In genomic region chr6:298233-299049, GRCh38 we compare ENCODE assay signal across 13 cellular contexts. TPM values are rescaled to one million over a fixed set of nuclear protein-coding genes. Genes with fewer than 3 reads are reported as not detected.
A peak's percentile ranks its signal among the peaks of the same experiment; 100 is the strongest.
DNase-seq lines count a peak whose midpoint lies in the region; ATAC-seq and TF ChIP-seq lines count a peak whose summit lies in the region.
"Had no signal": no experiment of that assay in that cellular context is flagged by ENCODE, and none has a peak within 500 bp of the region (broad histone marks: within the 10 kb centered on the region; RNA-seq: fewer than 3 reads in every experiment).

No MANE protein-coding gene starts in this region.

- H3K4me1 Mint-ChIP-seq in stimulated activated memory B cell treated with anti-CD40 and anti-IgM and Interleukin-4, amounts not matched to agents 10 μg/mL and 1 μg/mL and 100 μg/mL, for 72 hours, result peaks cover 16% of the 10 kb centered on the region
- peaks cover 3% of the 10 kb centered on the region for H3K4me1 Mint-ChIP-seq in chondrocyte (ENCODE audit: low read depth)
- no peaks in the 10 kb centered on the region for H3K4me1 Mint-ChIP-seq in Calu3 (ENCODE audit: low read depth, unreplicated experiment)

- intact Hi-C loops in right cardiac atrium (cut with DNase I), result no loop called here
- intact Hi-C loops in Calu3 (cut with micrococcal nuclease; ENCODE audit: unreplicated experiment), result no loop called here

- no peak overlapping the region for H3K9ac ChIP-seq in KMS-11

- H4K20me1 ChIP-seq in KMS-11 (ENCODE audit: insufficient read depth), result no peaks in the 10 kb centered on the region

- H3K27me3 ChIP-seq in KMS-11 (ENCODE audit: insufficient read depth, low read depth) (no peaks in the 10 kb centered on the region), right cardiac atrium (ENCODE audit: control insufficient read depth, insufficient read depth) (no peaks in the 10 kb centered on the region)

- no peak overlapping the region for H3K4me3 Mint-ChIP-seq in stimulated activated memory B cell treated with anti-CD40 and anti-IgM and Interleukin-4, amounts not matched to agents 10 μg/mL and 1 μg/mL and 100 μg/mL, for 72 hours
- H3K4me3 Mint-ChIP-seq in chondrocyte (ENCODE audit: unreplicated experiment) (no peak overlapping the region), Calu3 (ENCODE audit: low read depth, unreplicated experiment) (no peak overlapping the region)
- H3K4me3 Mint-ChIP-seq: activated CD4-positive, alpha-beta T cell treated with anti-CD3 and anti-CD28 coated beads, Interleukin-2, amount 10 ng/mL, durations not matched to agents 7 days and 5 days had no signal

- H3K9me3 ChIP-seq in right cardiac atrium (ENCODE audit: control insufficient read depth, low read length), result no peaks in the 10 kb centered on the region

- no peaks in the 10 kb centered on the region for H3K27me3 Mint-ChIP-seq in stimulated activated memory B cell treated with anti-CD40 and anti-IgM and Interleukin-4, amounts not matched to agents 10 μg/mL and 1 μg/mL and 100 μg/mL, for 72 hours
- H3K27me3 Mint-ChIP-seq in chondrocyte (ENCODE audit: low read depth), result no peaks in the 10 kb centered on the region
- H3K27me3 Mint-ChIP-seq in Calu3 (ENCODE audit: unreplicated experiment), result no peaks in the 10 kb centered on the region
- H3K27me3 Mint-ChIP-seq: activated CD4-positive, alpha-beta T cell treated with anti-CD3 and anti-CD28 coated beads, Interleukin-2, amount 10 ng/mL, durations not matched to agents 7 days and 5 days had no signal

- H3K4me3 ChIP-seq in KMS-11 (IDR thresholded peaks at IDR 0.05; ENCODE audit: insufficient read depth, low read depth, low read length) (no peak overlapping the region), right cardiac atrium (ENCODE audit: low read length) (no peak overlapping the region)

- peak overlapping the region; percentile 88; the same call in 1 of the 2 replicates for H3K27ac ChIP-seq in KMS-11
- H3K27ac ChIP-seq in right cardiac atrium (ENCODE audit: low read length), result no peak overlapping the region

- peaks cover 8% of the 10 kb centered on the region for H3K36me3 Mint-ChIP-seq in stimulated activated memory B cell treated with anti-CD40 and anti-IgM and Interleukin-4, amounts not matched to agents 10 μg/mL and 1 μg/mL and 100 μg/mL, for 72 hours
- no peaks in the 10 kb centered on the region for H3K36me3 Mint-ChIP-seq in chondrocyte (ENCODE audit: low read depth)
- H3K36me3 Mint-ChIP-seq in Calu3 (ENCODE audit: insufficient read depth, unreplicated experiment), result peaks cover under 1% of the 10 kb centered on the region

- CTCF ChIA-PET in Calu3 (lab: Charles Lee), result no interaction called here

- H3K79me2 ChIP-seq in KMS-11 (ENCODE audit: insufficient read depth, low read depth), result peaks cover 100% of the 10 kb centered on the region

- H2AFZ ChIP-seq in KMS-11 (ENCODE audit: low read depth), result no peak overlapping the region

- WGBS in right cardiac atrium, result 60% methylated on average over 11 of the region's 11 CpGs

- ATAC-seq in GM21360 (IDR thresholded peaks at IDR 0.05; ENCODE audit: unreplicated experiment) (peak; percentile 31), right cardiac atrium (peak; percentile 17 to 39), HG03095 (IDR thresholded peaks at IDR 0.05; ENCODE audit: unreplicated experiment) (no peak)
- peak; percentile 70 for ATAC-seq in stimulated activated memory B cell treated with anti-CD40 and anti-IgM and Interleukin-4, amounts not matched to agents 10 μg/mL and 1 μg/mL and 100 μg/mL, for 72 hours
- ATAC-seq: SK-N-SH treated with all-trans-retinoic acid at 6 μM for 48 hours had no signal

- H3K4me1 ChIP-seq in KMS-11 (ENCODE audit: low read depth, poor library complexity, severe bottlenecking), result peaks cover 93% of the 10 kb centered on the region
- peaks cover 8% of the 10 kb centered on the region for H3K4me1 ChIP-seq in right cardiac atrium (ENCODE audit: control insufficient read depth, insufficient read depth, low read length)

- H3K27ac Mint-ChIP-seq in stimulated activated memory B cell treated with anti-CD40 and anti-IgM and Interleukin-4, amounts not matched to agents 10 μg/mL and 1 μg/mL and 100 μg/mL, for 72 hours, result no peak overlapping the region
- H3K27ac Mint-ChIP-seq in chondrocyte (ENCODE audit: unreplicated experiment) (no peak overlapping the region), Calu3 (ENCODE audit: unreplicated experiment) (no peak overlapping the region)
- H3K27ac Mint-ChIP-seq: activated CD4-positive, alpha-beta T cell treated with anti-CD3 and anti-CD28 coated beads, Interleukin-2, amount 10 ng/mL, durations not matched to agents 7 days and 5 days; activated naive CD4-positive, alpha-beta T cell treated with anti-CD3 and anti-CD28 coated beads, Interleukin-2, amount 50 U/mL, for 72 hours had no signal

- TF ChIP-seq CTCF in KMS-11 (conservative IDR thresholded peaks at IDR 0.05; ENCODE audit: low read depth, low read length), result no peak
- no peak for TF ChIP-seq CTCF in chondrocyte (IDR thresholded peaks at IDR 0.05)
- TF ChIP-seq CTCF in Calu3 (IDR thresholded peaks at IDR 0.05; ENCODE audit: unreplicated experiment), result no peak

- H3K4me2 ChIP-seq in KMS-11, result peak overlapping the region; percentile 100; the same call in 1 of the 2 replicates

- BruUV-seq in Calu3 (replicated peaks; lab: Mats Ljungman, UMichigan), result no TSS peak

- no peaks in the 10 kb centered on the region for H3K36me3 ChIP-seq in KMS-11 (ENCODE audit: insufficient read depth)

- H3K9me3 Mint-ChIP-seq in stimulated activated memory B cell treated with anti-CD40 and anti-IgM and Interleukin-4, amounts not matched to agents 10 μg/mL and 1 μg/mL and 100 μg/mL, for 72 hours, result no peaks in the 10 kb centered on the region
- H3K9me3 Mint-ChIP-seq in chondrocyte (ENCODE audit: low read depth) (no peaks in the 10 kb centered on the region), Calu3 (ENCODE audit: low read depth, unreplicated experiment) (no peaks in the 10 kb centered on the region)
- H3K9me3 Mint-ChIP-seq: activated CD4-positive, alpha-beta T cell treated with anti-CD3 and anti-CD28 coated beads, Interleukin-2, amount 10 ng/mL, durations not matched to agents 7 days and 5 days; activated naive CD4-positive, alpha-beta T cell treated with anti-CD3 and anti-CD28 coated beads, Interleukin-2, amount 50 U/mL, for 72 hours had no signal

- DNase-seq in right cardiac atrium, result no peak
- DNase-seq in mesenteric fat pad (ENCODE audit: low spot score), result no peak
- no peak for DNase-seq in chondrocyte (ENCODE audit: low spot score)
- DNase-seq in Calu3, result no peak
- DNase-seq: activated CD4-positive, alpha-beta T cell treated with anti-CD3 and anti-CD28 coated beads, Interleukin-2, amount 10 ng/mL, durations not matched to agents 7 days and 5 days; foreskin melanocyte; NCI-H524 had no signal

RNA-seq across cellular contexts. Expression of gene DUSP22, which starts 6.2 kb away (rescaled TPM):
- 10 to 100 TPM; 61.0 to 74.8 (median 66.8) TPM for total RNA-seq in right cardiac atrium
- 51.0 TPM for polyA plus RNA-seq in right cardiac atrium
- 75.0 TPM for total RNA-seq in mesenteric fat pad
- 24.6 to 35.8 TPM (median 34.2 TPM) in 3 replicates for total RNA-seq in chondrocyte
- total RNA-seq in Calu3 (2022), result 14.2 and 14.7 TPM in 2 replicates
